Comparison of ENCODE assay signal across 17 cellular contexts in the genomic region with DNA sequence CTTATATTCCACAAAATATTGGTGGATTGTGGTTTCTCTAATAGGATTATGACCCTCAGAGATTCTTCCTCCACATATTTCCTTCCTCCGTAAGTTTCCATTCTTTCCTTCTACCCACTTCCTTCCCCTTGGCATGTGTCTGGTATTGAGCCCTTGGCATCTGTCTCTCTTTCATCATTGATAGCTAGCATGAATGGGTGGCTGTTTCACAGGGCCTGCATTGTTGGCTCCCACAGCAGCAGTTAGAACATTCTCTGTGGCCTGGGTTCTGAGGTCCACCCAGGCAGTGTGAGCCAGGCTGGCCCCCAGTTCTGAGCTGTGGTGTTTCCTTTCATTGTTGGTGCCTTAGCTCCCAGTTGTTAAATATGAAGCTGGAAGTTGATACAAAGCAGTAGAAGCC.
A peak's percentile ranks its signal among the peaks of the same experiment; 100 is the strongest.
DNase-seq lines count a peak whose midpoint lies in the region; ATAC-seq and TF ChIP-seq lines count a peak whose summit lies in the region.
"Had no signal": no experiment of that assay in that cellular context is flagged by ENCODE, and none has a peak within 500 bp of the region (broad histone marks: within the 10 kb centered on the region; RNA-seq: fewer than 3 reads in every experiment).

No MANE protein-coding gene starts in this region.

- H3K27ac ChIP-seq in ascending aorta, result peak overlapping the region; percentile 91 to 97
- no peak overlapping the region for H3K27ac ChIP-seq in mesenchymal stem cell (ENCODE audit: low read length, poor library complexity, severe bottlenecking)
- H3K27ac ChIP-seq in substantia nigra (ENCODE audit: low read depth, low read length, poor library complexity, severe bottlenecking), result peak overlapping the region; percentile 79

- H4K91ac ChIP-seq in mesenchymal stem cell (ENCODE audit: low read length), result no peak overlapping the region

- H3K4me2 ChIP-seq in mesenchymal stem cell (ENCODE audit: low read length, poor library complexity, severe bottlenecking), result no peak overlapping the region

- H2BK120ac ChIP-seq in mesenchymal stem cell (ENCODE audit: low read depth, low read length), result no peak overlapping the region

- H3K23ac ChIP-seq in mesenchymal stem cell (ENCODE audit: low read length in 2 of 2), result no peak overlapping the region

- H3K36me3 ChIP-seq in ascending aorta (no peaks in the 10 kb centered on the region), mesenchymal stem cell (ENCODE audit: control insufficient read depth in 1 of 2, insufficient read depth in 2 of 2, low read depth in 1 of 2, low read length in 2 of 2) (peaks cover 0 to 8% of the 10 kb centered on the region in 2 experiments)

- H2BK5ac ChIP-seq in mesenchymal stem cell (ENCODE audit: low read depth, low read length, poor library complexity, severe bottlenecking), result no peak overlapping the region

- H2AK5ac ChIP-seq in mesenchymal stem cell (ENCODE audit: low read length, severe bottlenecking), result no peak overlapping the region

- no peak overlapping the region for H2AFZ ChIP-seq in mesenchymal stem cell (ENCODE audit: low read depth, low read length)

- H3K9me3 ChIP-seq in ascending aorta, result no peaks in the 10 kb centered on the region
- no peaks in the 10 kb centered on the region for H3K9me3 ChIP-seq in mesenchymal stem cell (ENCODE audit: control insufficient read depth, low read length)

- 100% methylated on average over 1 of the region's 1 CpG for WGBS in mesenchymal stem cell

- intact Hi-C loops in ascending aorta (cut with DNase I), result no loop called here

- H3K18ac ChIP-seq in mesenchymal stem cell (ENCODE audit: low read depth in 1 of 2, low read length in 2 of 2), result peak overlapping the region; percentile 7 to 14

- no peak for TF ChIP-seq CTCF in HFFc6 (IDR thresholded peaks at IDR 0.05)
- no peak for TF ChIP-seq CTCF in ascending aorta (IDR thresholded peaks at IDR 0.05)

- H3K4me1 ChIP-seq in ascending aorta (peaks cover 3 to 16% of the 10 kb centered on the region in 2 donors), mesenchymal stem cell (ENCODE audit: control insufficient read depth, insufficient read depth, low read depth, low read length) (peaks cover 9% of the 10 kb centered on the region)

- peak overlapping the region; percentile 5 for H4K8ac ChIP-seq in mesenchymal stem cell (ENCODE audit: low read length)

- H3K4ac ChIP-seq in mesenchymal stem cell (ENCODE audit: low read depth in 1 of 2, low read length in 2 of 2), result no peak overlapping the region

- no peak for ATAC-seq in activated T-cell treated with anti-CD3 and anti-CD28 coated beads, Interleukin-2, amount 50 U/mL, for 72 hours (replicated peaks in 1 of 2)
- no peak for ATAC-seq in HG03469 (IDR thresholded peaks at IDR 0.05; ENCODE audit: unreplicated experiment)

- no peak for DNase-seq in HFFc6
- no peak for DNase-seq in ascending aorta (ENCODE audit: low spot score in 2 of 2)
- DNase-seq in mesenchymal stem cell, result no peak
- DNase-seq in substantia nigra (lab: John Stamatoyannopoulos, UW), result peak in 42 of 49 donors; percentile 33 to 91 (median 69)
- no peak for DNase-seq in activated T-cell treated with anti-CD3 and anti-CD28 coated beads, Interleukin-2, amount 50 U/mL, for 72 hours
- no peak for DNase-seq in activated T-cell treated with anti-CD3 and anti-CD28 coated beads, Interleukin-2, amount 50 U/mL, for 48 hours
- no peak for DNase-seq in activated CD4-positive, alpha-beta T cell treated with anti-CD3 and anti-CD28 coated beads, Interleukin-2, amount 50 U/mL, for 4 hours
- DNase-seq: activated CD4-positive, alpha-beta memory T cell treated with anti-CD3 and anti-CD28 coated beads for 36 hours; activated effector memory CD4-positive, alpha-beta T cell treated with anti-CD3 and anti-CD28 coated beads, Interleukin-2, amount 50 U/mL, for 16 hours; CD8-positive, alpha-beta memory T cell; erythroblast; NCI-H187 treated with DMSO at 0.1 percent for 48 hours; NCI-H524 treated with DMSO at 0.1 percent for 48 hours; stimulated activated CD4-positive, alpha-beta T cell treated with anti-CD3 and anti-CD28 coated beads, Interleukin-2, amount 100 ng/mL, for 24 hours; T-helper 9 cell had no signal

- H3K4me3 ChIP-seq in ascending aorta (no peak overlapping the region), mesenchymal stem cell (ENCODE audit: insufficient read depth in 1 of 2, low read depth in 1 of 2, low read length in 2 of 2) (no peak overlapping the region)

- H3K27me3 Mint-ChIP-seq in HFFc6 (ENCODE audit: insufficient read depth), result no peaks in the 10 kb centered on the region
- no peaks in the 10 kb centered on the region for H3K27me3 Mint-ChIP-seq in activated T-cell treated with anti-CD3 and anti-CD28 coated beads, Interleukin-2, amount 50 U/mL, for 72 hours (ENCODE audit: low read depth)
- H3K27me3 Mint-ChIP-seq: activated CD4-positive, alpha-beta memory T cell treated with anti-CD3 and anti-CD28 coated beads for 36 hours; CD8-positive, alpha-beta memory T cell; memory B cell had no signal

- peaks cover 14% of the 10 kb centered on the region; the same call in 1 of the 2 replicates for H3K36me3 Mint-ChIP-seq in HFFc6 (ENCODE audit: low read depth)
- H3K36me3 Mint-ChIP-seq in activated T-cell treated with anti-CD3 and anti-CD28 coated beads, Interleukin-2, amount 50 U/mL, for 72 hours (ENCODE audit: insufficient read depth in 2 of 2), result no peaks in the 10 kb centered on the region

- no peak overlapping the region for H3K4me3 Mint-ChIP-seq in HFFc6
- no peak overlapping the region for H3K4me3 Mint-ChIP-seq in activated T-cell treated with anti-CD3 and anti-CD28 coated beads, Interleukin-2, amount 50 U/mL, for 72 hours
- H3K4me3 Mint-ChIP-seq: activated CD4-positive, alpha-beta memory T cell treated with anti-CD3 and anti-CD28 coated beads for 36 hours; CD8-positive, alpha-beta memory T cell; memory B cell had no signal

- no peak overlapping the region for H2BK15ac ChIP-seq in mesenchymal stem cell (ENCODE audit: low read depth, poor library complexity, severe bottlenecking)

- no peaks in the 10 kb centered on the region for H3K9me3 Mint-ChIP-seq in HFFc6
- no peaks in the 10 kb centered on the region for H3K9me3 Mint-ChIP-seq in activated T-cell treated with anti-CD3 and anti-CD28 coated beads, Interleukin-2, amount 50 U/mL, for 72 hours
- H3K9me3 Mint-ChIP-seq: activated CD4-positive, alpha-beta memory T cell treated with anti-CD3 and anti-CD28 coated beads for 36 hours; CD8-positive, alpha-beta memory T cell; memory B cell had no signal

- no peak overlapping the region for H2BK12ac ChIP-seq in mesenchymal stem cell (ENCODE audit: low read length in 2 of 2)

- H3K14ac ChIP-seq in mesenchymal stem cell (ENCODE audit: low read length in 2 of 2), result no peak overlapping the region

- H3K9ac ChIP-seq in mesenchymal stem cell (ENCODE audit: low read length), result no peak overlapping the region

- H3K27me3 ChIP-seq in ascending aorta (no peaks in the 10 kb centered on the region), mesenchymal stem cell (ENCODE audit: control insufficient read depth in 1 of 2, insufficient read depth in 1 of 2, low read length in 2 of 2) (no peaks in the 10 kb centered on the region)

- peak overlapping the region; percentile 66 for H3K27ac Mint-ChIP-seq in HFFc6
- no peak overlapping the region for H3K27ac Mint-ChIP-seq in activated T-cell treated with anti-CD3 and anti-CD28 coated beads, Interleukin-2, amount 50 U/mL, for 72 hours
- H3K27ac Mint-ChIP-seq: activated CD4-positive, alpha-beta memory T cell treated with anti-CD3 and anti-CD28 coated beads for 36 hours; memory B cell had no signal

- peaks cover 11% of the 10 kb centered on the region for H3K79me1 ChIP-seq in mesenchymal stem cell (replicated peaks; ENCODE audit: low read length, poor library complexity, severe bottlenecking)

- H3K4me1 Mint-ChIP-seq in HFFc6 (ENCODE audit: low read depth), result peaks cover 62% of the 10 kb centered on the region
- peaks cover 18% of the 10 kb centered on the region for H3K4me1 Mint-ChIP-seq in activated T-cell treated with anti-CD3 and anti-CD28 coated beads, Interleukin-2, amount 50 U/mL, for 72 hours (ENCODE audit: low read depth)
- H3K4me1 Mint-ChIP-seq: CD8-positive, alpha-beta memory T cell; memory B cell had no signal

Comparison
In these comparisons a context has a peak if more than half of its experiments do, and no peak if none do; other contexts are left out.
1. DNase-seq: peak in substantia nigra (42 of 49); none in HFFc6 (single experiment), ascending aorta (0 of 2), mesenchymal stem cell (single experiment), activated T-cell treated with anti-CD3 and anti-CD28 coated beads, Interleukin-2, amount 50 U/mL, for 72 hours (0 of 2), activated T-cell treated with anti-CD3 and anti-CD28 coated beads, Interleukin-2, amount 50 U/mL, for 48 hours (0 of 2) and activated CD4-positive, alpha-beta T cell treated with anti-CD3 and anti-CD28 coated beads, Interleukin-2, amount 50 U/mL, for 4 hours (0 of 2).